In genomic region chr7:98460902-98461301, GRCh38 we compare ENCODE assay signal across 27 cellular contexts.
"Had no signal": no experiment of that assay in that cellular context is flagged by ENCODE, and none has a peak within 500 bp of the region (broad histone marks: within the 10 kb centered on the region; RNA-seq: fewer than 3 reads in every experiment).

No MANE protein-coding gene starts in this region.

- H3K27me3 ChIP-seq: foreskin keratinocyte, gastrocnemius medialis had no signal

- H3K4me1 ChIP-seq: esophagus muscularis mucosa, esophagus squamous epithelium, foreskin keratinocyte, gastrocnemius medialis, gastroesophageal sphincter, heart left ventricle, heart right ventricle had no signal

- H3K4me3 ChIP-seq: coronary artery, dorsolateral prefrontal cortex, esophagus muscularis mucosa, esophagus squamous epithelium, gastrocnemius medialis, gastroesophageal sphincter, heart left ventricle, heart right ventricle had no signal

- FAIRE-seq: colon, endometrium, endothelial cell of umbilical vein, frontal cortex had no signal

- ATAC-seq: effector memory CD8-positive, alpha-beta T cell; esophagus mucosa; foreskin keratinocyte; gastrocnemius medialis; gastroesophageal sphincter; heart left ventricle; heart right ventricle had no signal

- DNase-seq: cortex of kidney; dermis blood vessel endothelial cell; dorsolateral prefrontal cortex; effector CD4-positive, alpha-beta T cell; effector CD8-positive, alpha-beta T cell; effector memory CD4-positive, alpha-beta T cell; effector memory CD8-positive, alpha-beta T cell; endodermal cell; erythroblast; esophagus squamous epithelium; foreskin fibroblast; foreskin keratinocyte; foreskin melanocyte; gastrocnemius medialis; glutamatergic neuron; head of caudate nucleus; heart left ventricle; heart right ventricle had no signal

- H3K9me3 ChIP-seq: esophagus muscularis mucosa, esophagus squamous epithelium, gastrocnemius medialis, gastroesophageal sphincter, heart left ventricle, heart right ventricle had no signal

- H3K27ac ChIP-seq: coronary artery, dorsolateral prefrontal cortex, epithelial cell of prostate, esophagus muscularis mucosa, esophagus squamous epithelium, foreskin keratinocyte, gastrocnemius medialis, gastroesophageal sphincter, heart left ventricle, heart right ventricle had no signal

- H3K36me3 ChIP-seq: esophagus muscularis mucosa, esophagus squamous epithelium, gastrocnemius medialis, gastroesophageal sphincter, heart left ventricle, heart right ventricle had no signal
